In genomic region chr9:3467593-3468219, GRCh38 we compare ENCODE assay signal across 9 cellular contexts. TPM values are rescaled to one million over a fixed set of nuclear protein-coding genes. Genes with fewer than 3 reads are reported as not detected.
DNase-seq lines count a peak whose midpoint lies in the region; ATAC-seq, FAIRE-seq and TF ChIP-seq lines count a peak whose summit lies in the region.
"Had no signal": no experiment of that assay in that cellular context is flagged by ENCODE, and none has a peak within 500 bp of the region (broad histone marks: within the 10 kb centered on the region; RNA-seq: fewer than 3 reads in every experiment).

No MANE protein-coding gene starts in this region.

- DNase-seq in DND-41 = peak; percentile 51
- peak; percentile 49 for DNase-seq in HTR-8/SVneo (ENCODE audit: insufficient read length, low spot score)
- peak; percentile 50 for DNase-seq in NT2/D1 (ENCODE audit: low read depth, low spot score)
- DNase-seq in activated T-helper 1 cell treated with anti-CD3 and anti-CD28 coated beads, Interleukin-12 subunit alpha, Interleukin-12 subunit beta, Interleukin-2, Interleukin-4 antibody, amounts not matched to agents 30 ng/mL and 10 ng/mL and 1 ng/mL, durations not matched to agents 14 hours and 24 hours and 36 hours (ENCODE audit: low spot score) = peak; percentile 40
- DNase-seq in fibroblast of the conjunctiva (ENCODE audit: low read depth) = peak; percentile 57
- peak; percentile 78 for DNase-seq in osteoblast (ENCODE audit: insufficient read length, low spot score, missing footprints)
- DNase-seq in upper lobe of left lung = peak in 1 of 2 donors; percentile 56

- intact Hi-C loops in activated T-helper 1 cell treated with anti-CD3 and anti-CD28 coated beads, Interleukin-12 subunit alpha, Interleukin-12 subunit beta, Interleukin-2, Interleukin-4 antibody, amounts not matched to agents 30 ng/mL and 10 ng/mL and 1 ng/mL, durations not matched to agents 14 hours and 24 hours and 36 hours (cut with micrococcal nuclease) = loop anchor here (1.0 to 10.0 kb wide), 10 partner anchors 10 to 900 kb away; no protein-coding TSS in a partner anchor

- H3K27ac ChIP-seq in DND-41 (ENCODE audit: low read length) (no peak overlapping the region), osteoblast (ENCODE audit: low read depth, low read length) (no peak overlapping the region), upper lobe of left lung (no peak overlapping the region)
- H3K27ac ChIP-seq: epithelial cell of prostate had no signal

- no peaks in the 10 kb centered on the region for H3K27me3 Mint-ChIP-seq in activated T-helper 1 cell treated with anti-CD3 and anti-CD28 coated beads, Interleukin-12 subunit alpha, Interleukin-12 subunit beta, Interleukin-2, Interleukin-4 antibody, amounts not matched to agents 30 ng/mL and 10 ng/mL and 1 ng/mL, durations not matched to agents 14 hours and 24 hours and 36 hours (ENCODE audit: insufficient read depth)

- H3K4me3 Mint-ChIP-seq in activated T-helper 1 cell treated with anti-CD3 and anti-CD28 coated beads, Interleukin-12 subunit alpha, Interleukin-12 subunit beta, Interleukin-2, Interleukin-4 antibody, amounts not matched to agents 30 ng/mL and 10 ng/mL and 1 ng/mL, durations not matched to agents 14 hours and 24 hours and 36 hours = no peak overlapping the region

- H3K4me2 ChIP-seq in DND-41 (ENCODE audit: insufficient read depth, low read length) (no peak overlapping the region), osteoblast (ENCODE audit: insufficient read depth, low read length) (peak overlapping the region; percentile 5)

- H3K36me3 ChIP-seq in DND-41 (ENCODE audit: insufficient read depth, low read length) (no peaks in the 10 kb centered on the region), NT2/D1 (ENCODE audit: insufficient read depth, insufficient read length, low read length) (no peaks in the 10 kb centered on the region), osteoblast (ENCODE audit: insufficient read depth, low read length) (no peaks in the 10 kb centered on the region), upper lobe of left lung (no peaks in the 10 kb centered on the region)

- no peaks in the 10 kb centered on the region for H3K9me3 ChIP-seq in DND-41 (ENCODE audit: insufficient read depth, low read length, severe bottlenecking)
- no peaks in the 10 kb centered on the region for H3K9me3 ChIP-seq in NT2/D1 (ENCODE audit: insufficient read depth, low read length)
- H3K9me3 ChIP-seq in osteoblast (ENCODE audit: low read depth, low read length) = no peaks in the 10 kb centered on the region
- H3K9me3 ChIP-seq in upper lobe of left lung = no peaks in the 10 kb centered on the region

- H3K27me3 ChIP-seq in DND-41 (ENCODE audit: insufficient read depth, low read length, poor library complexity) = no peaks in the 10 kb centered on the region
- H3K27me3 ChIP-seq in NT2/D1 (ENCODE audit: insufficient read depth, insufficient read length) = no peaks in the 10 kb centered on the region
- no peaks in the 10 kb centered on the region for H3K27me3 ChIP-seq in osteoblast (ENCODE audit: insufficient read depth, low read length)
- no peaks in the 10 kb centered on the region for H3K27me3 ChIP-seq in upper lobe of left lung

- peaks cover 6% of the 10 kb centered on the region for H3K4me1 Mint-ChIP-seq in activated T-helper 1 cell treated with anti-CD3 and anti-CD28 coated beads, Interleukin-12 subunit alpha, Interleukin-12 subunit beta, Interleukin-2, Interleukin-4 antibody, amounts not matched to agents 30 ng/mL and 10 ng/mL and 1 ng/mL, durations not matched to agents 14 hours and 24 hours and 36 hours (ENCODE audit: low read depth)

- H3K79me2 ChIP-seq in DND-41 (ENCODE audit: insufficient read depth, low read length) (peaks cover 2% of the 10 kb centered on the region), osteoblast (ENCODE audit: insufficient read depth, low read length) (no peaks in the 10 kb centered on the region)

- H2AFZ ChIP-seq in DND-41 (ENCODE audit: low read depth, low read length) (no peak overlapping the region), osteoblast (ENCODE audit: low read length) (no peak overlapping the region)

- FAIRE-seq in HTR-8/SVneo (lab: Jason Lieb, UNC) = peak; percentile 63

- 57 to 69% methylated on average over 4 of the region's 4 CpGs for WGBS in upper lobe of left lung, 2 donors

- H4K20me1 ChIP-seq in DND-41 (ENCODE audit: insufficient read depth, low read length) (no peaks in the 10 kb centered on the region), osteoblast (ENCODE audit: insufficient read depth, low read length) (no peaks in the 10 kb centered on the region)

- no peaks in the 10 kb centered on the region for H3K36me3 Mint-ChIP-seq in activated T-helper 1 cell treated with anti-CD3 and anti-CD28 coated beads, Interleukin-12 subunit alpha, Interleukin-12 subunit beta, Interleukin-2, Interleukin-4 antibody, amounts not matched to agents 30 ng/mL and 10 ng/mL and 1 ng/mL, durations not matched to agents 14 hours and 24 hours and 36 hours (ENCODE audit: low read depth)

- peak; percentile 81 for TF ChIP-seq CTCF in DND-41 (IDR thresholded peaks at IDR 0.05; ENCODE audit: borderline replicate concordance, extremely low read depth, low read length, poor library complexity, severe bottlenecking)
- peak; percentile 99 for TF ChIP-seq CTCF in osteoblast (IDR thresholded peaks at IDR 0.05; ENCODE audit: extremely low read depth, low read depth, low read length)
- TF ChIP-seq CTCF in upper lobe of left lung (IDR thresholded peaks at IDR 0.05) = peak; percentile 44 to 74 (median 56)

- H3K4me3 ChIP-seq in DND-41 (ENCODE audit: low read depth in 1 of 2, low read length in 2 of 2) (no peak overlapping the region), NT2/D1 (ENCODE audit: insufficient read length, low read depth) (no peak overlapping the region), osteoblast (ENCODE audit: insufficient read depth, low read length) (no peak overlapping the region), upper lobe of left lung (no peak overlapping the region)

- H3K27ac Mint-ChIP-seq in activated T-helper 1 cell treated with anti-CD3 and anti-CD28 coated beads, Interleukin-12 subunit alpha, Interleukin-12 subunit beta, Interleukin-2, Interleukin-4 antibody, amounts not matched to agents 30 ng/mL and 10 ng/mL and 1 ng/mL, durations not matched to agents 14 hours and 24 hours and 36 hours = no peak overlapping the region

- H3K4me1 ChIP-seq in DND-41 (ENCODE audit: insufficient read depth, low read length) = no peaks in the 10 kb centered on the region
- H3K4me1 ChIP-seq in NT2/D1 (ENCODE audit: insufficient read depth, insufficient read length) = no peaks in the 10 kb centered on the region
- H3K4me1 ChIP-seq in osteoblast (ENCODE audit: insufficient read depth, low read length) = peaks cover 6% of the 10 kb centered on the region
- H3K4me1 ChIP-seq in upper lobe of left lung = peaks cover 0 to 12% (median 4%) of the 10 kb centered on the region in 4 donors

- H3K9ac ChIP-seq in DND-41 (ENCODE audit: low read depth, low read length) (no peak overlapping the region), NT2/D1 (ENCODE audit: insufficient read length, low read depth) (no peak overlapping the region)

- no peaks in the 10 kb centered on the region for H3K9me3 Mint-ChIP-seq in activated T-helper 1 cell treated with anti-CD3 and anti-CD28 coated beads, Interleukin-12 subunit alpha, Interleukin-12 subunit beta, Interleukin-2, Interleukin-4 antibody, amounts not matched to agents 30 ng/mL and 10 ng/mL and 1 ng/mL, durations not matched to agents 14 hours and 24 hours and 36 hours

- TF ChIP-seq EP300 in upper lobe of left lung (IDR thresholded peaks at IDR 0.05) = no peak

- ATAC-seq in DND-41 (ENCODE audit: insufficient read depth, low read depth) (peak; percentile 100), GM21528 (IDR thresholded peaks at IDR 0.05; ENCODE audit: low FRiP score, unreplicated experiment) (peak; percentile 98), upper lobe of left lung (ENCODE audit: low FRiP score in 2 of 2) (peak; percentile 75 to 87)

- no peak for TF ChIP-seq POLR2A in upper lobe of left lung (IDR thresholded peaks at IDR 0.05)

RNA-seq across cellular contexts. Expression of gene RFX3, which starts 58.1 kb away (rescaled TPM):
- 11.2 and 11.3 TPM in 2 replicates for total RNA-seq in activated T-helper 1 cell treated with anti-CD3 and anti-CD28 coated beads, Interleukin-12 subunit alpha, Interleukin-12 subunit beta, Interleukin-2, Interleukin-4 antibody, amounts not matched to agents 30 ng/mL and 10 ng/mL and 1 ng/mL, durations not matched to agents 14 hours and 24 hours and 36 hours
- total RNA-seq in osteoblast (1.4 and 2.9 TPM in 2 replicates), upper lobe of left lung (10 to 100 TPM in 5 of 6 donors, 1 to 10 TPM in 1; 7.3 to 32.0 (median 19.9) TPM)
